Comparison of ENCODE assay signal across 8 cellular contexts in the genomic region with DNA sequence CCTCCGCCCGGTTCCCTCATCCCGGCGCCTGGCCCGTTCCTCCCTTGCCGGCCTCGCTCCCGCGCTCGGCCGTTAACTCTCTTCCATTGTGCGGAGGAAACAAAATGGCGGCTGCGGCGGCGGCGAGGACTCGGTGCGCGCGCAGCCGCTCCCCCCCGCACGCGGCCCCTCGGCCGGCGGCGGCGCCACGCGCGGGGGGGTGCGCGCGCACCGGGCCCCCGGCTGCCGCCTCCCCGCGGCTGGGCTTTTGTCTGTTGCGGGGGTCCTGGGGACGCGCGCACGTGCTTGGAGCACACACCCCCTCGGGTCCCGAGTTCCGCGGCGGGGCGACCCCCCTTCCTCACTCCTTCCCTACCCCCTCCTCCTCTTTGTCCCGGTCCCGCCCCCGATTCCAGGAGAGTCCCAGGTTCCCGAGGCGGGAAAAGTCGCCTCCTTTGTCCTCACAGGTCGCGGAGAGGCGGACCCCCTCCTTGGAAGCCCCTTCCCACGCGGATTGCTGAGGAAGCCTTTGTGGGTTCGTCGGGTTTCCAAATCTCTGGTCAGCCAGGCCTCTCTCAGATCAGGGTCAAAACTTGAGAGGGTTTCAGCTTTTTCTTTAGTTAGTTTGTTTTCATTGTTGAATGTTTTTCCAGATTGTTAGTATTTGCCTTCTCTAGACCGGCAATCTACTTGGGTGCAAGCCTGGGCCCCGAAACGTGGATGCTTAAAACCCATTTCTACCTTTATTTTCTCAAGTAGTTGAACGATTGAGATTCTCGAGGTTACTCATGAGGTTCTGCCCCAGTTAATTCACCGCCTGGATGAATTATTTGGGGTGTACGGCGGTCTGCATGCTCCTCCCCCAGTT. TPM values are rescaled to one million over a fixed set of nuclear protein-coding genes. Genes with fewer than 3 reads are reported as not detected.
DNase-seq lines count a peak whose midpoint lies in the region; ATAC-seq and TF ChIP-seq lines count a peak whose summit lies in the region.

No MANE protein-coding gene starts in this region.

- in situ Hi-C loops in astrocyte of the spinal cord (cut with HindIII; ENCODE audit: low sequenced_read_pairs) = no loop called here

- peak overlapping the region; percentile 83 to 98 (median 92) for H3K4me3 ChIP-seq in BLaER1 treated with 17β-estradiol and CSF1 and Interleukin-3, amounts not matched to agents 10 nM and 100 nM
- H3K4me3 ChIP-seq in astrocyte of the spinal cord (ENCODE audit: low read depth, low read length) (peak overlapping the region; percentile 91), iPS-11a (ENCODE audit: low read depth, low read length) (peak overlapping the region; percentile 77), skin epidermis (peak overlapping the region; percentile 91 to 99 (median 97))

- peaks cover 51 to 53% (median 53%) of the 10 kb centered on the region in 11 experiments for H4K20me1 ChIP-seq in BLaER1 treated with 17β-estradiol and CSF1 and Interleukin-3, amounts not matched to agents 10 nM and 100 nM

- no peak for TF ChIP-seq CTCF in astrocyte of the spinal cord (IDR thresholded peaks at IDR 0.05; ENCODE audit: low read depth, low read length)

- DNase-seq in SW480 (ENCODE audit: low spot score) (peak; percentile 41), astrocyte of the spinal cord (ENCODE audit: low read depth, low spot score) (no peak), Ammon's horn (ENCODE audit: low spot score) (no peak)

- peaks cover 35 to 39% (median 39%) of the 10 kb centered on the region in 3 donors for H3K4me1 Mint-ChIP-seq in IgD-negative memory B cell

- H3K4me2 ChIP-seq in BLaER1 treated with 17β-estradiol and CSF1 and Interleukin-3, amounts not matched to agents 10 nM and 100 nM = peak overlapping the region; percentile 88 to 99 (median 93)

- H3K9ac ChIP-seq in BLaER1 treated with 17β-estradiol and CSF1 and Interleukin-3, amounts not matched to agents 10 nM and 100 nM = peak overlapping the region; percentile 95 to 100 (median 99)

- H3K27ac Mint-ChIP-seq in IgD-negative memory B cell = peak overlapping the region; percentile 95 to 97 (median 96)

- H3K4me1 ChIP-seq in BLaER1 treated with 17β-estradiol and CSF1 and Interleukin-3, amounts not matched to agents 10 nM and 100 nM = peaks cover 58 to 72% (median 63%) of the 10 kb centered on the region in 10 experiments

- no peaks in the 10 kb centered on the region for H3K9me3 ChIP-seq in BLaER1 treated with 17β-estradiol and CSF1 and Interleukin-3, amounts not matched to agents 10 nM and 100 nM (replicated peaks in 1 of 11)

- peaks cover 2% of the 10 kb centered on the region for H3K27me3 Mint-ChIP-seq in IgD-negative memory B cell

- peak overlapping the region; percentile 88 to 100 (median 99) for H3K27ac ChIP-seq in BLaER1 treated with 17β-estradiol and CSF1 and Interleukin-3, amounts not matched to agents 10 nM and 100 nM
- peak overlapping the region; percentile 82 to 100 (median 97) for H3K27ac ChIP-seq in skin epidermis

- peaks cover 6% of the 10 kb centered on the region for H3K36me3 Mint-ChIP-seq in IgD-negative memory B cell

- H3K36me3 ChIP-seq in BLaER1 treated with 17β-estradiol and CSF1 and Interleukin-3, amounts not matched to agents 10 nM and 100 nM = peaks cover 12 to 51% (median 47%) of the 10 kb centered on the region in 11 experiments; a peak in 21 of 22 replicates

- H3K9me3 Mint-ChIP-seq in IgD-negative memory B cell = no peaks in the 10 kb centered on the region

- H3K4me3 Mint-ChIP-seq in IgD-negative memory B cell = peak overlapping the region; percentile 85 to 98 (median 96)

- H3K27me3 ChIP-seq in BLaER1 treated with 17β-estradiol and CSF1 and Interleukin-3, amounts not matched to agents 10 nM and 100 nM = no peaks in the 10 kb centered on the region

- peak; percentile 23 for ATAC-seq in GM19372 (IDR thresholded peaks at IDR 0.05; ENCODE audit: low read depth, unreplicated experiment)

RNA-seq across cellular contexts. Expression of a gene that starts 0.7 kb away (rescaled TPM):
- 106 TPM for polyA plus RNA-seq in IgD-negative memory B cell

RNA-seq across cellular contexts. Expression of a gene that starts 29.5 kb away (rescaled TPM):
- 332 TPM for polyA plus RNA-seq in IgD-negative memory B cell

RNA-seq across cellular contexts. Expression of a gene that starts 46.4 kb away (rescaled TPM):
- 53.5 TPM for polyA plus RNA-seq in IgD-negative memory B cell
